31 cellular contexts compared by ENCODE assay signal in the genomic region with DNA sequence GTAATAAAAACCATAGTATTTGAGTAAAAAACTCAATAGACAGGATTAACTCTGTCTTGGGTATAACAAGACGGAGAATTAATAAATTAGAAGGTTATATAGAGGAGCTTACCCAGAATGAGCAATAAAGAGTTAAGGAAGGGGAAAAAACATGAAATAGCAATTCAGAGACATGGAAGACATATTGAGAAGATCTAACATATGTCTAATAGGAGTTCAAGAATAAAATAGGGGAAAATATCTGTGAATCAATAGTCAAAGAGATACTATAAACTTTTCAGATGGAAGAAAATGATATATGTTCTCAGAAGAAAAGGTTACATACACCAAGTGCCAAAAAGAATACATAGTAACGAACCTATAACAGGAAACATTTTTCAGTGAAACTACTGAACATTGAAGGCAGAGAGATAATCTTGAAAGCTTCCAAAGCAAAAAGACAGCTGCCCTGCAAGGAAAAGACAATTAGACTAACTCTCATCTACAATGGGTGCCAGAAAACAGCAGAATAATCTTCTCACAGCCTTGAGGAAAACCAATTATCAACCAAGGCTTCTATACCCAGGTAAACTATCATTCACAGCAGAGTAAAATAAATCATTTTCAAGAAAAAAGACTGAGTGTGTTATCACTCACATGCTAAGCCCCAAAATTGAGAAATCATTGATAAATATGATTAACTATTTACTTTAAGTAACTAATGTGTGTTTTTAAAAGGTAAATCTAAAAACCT.
"Had no signal": no experiment of that assay in that cellular context is flagged by ENCODE, and none has a peak within 500 bp of the region (broad histone marks: within the 10 kb centered on the region; RNA-seq: fewer than 3 reads in every experiment).

No MANE protein-coding gene starts in this region.

- H3K4me1 Mint-ChIP-seq: naive thymus-derived CD8-positive, alpha-beta T cell; stimulated activated naive CD8-positive, alpha-beta T cell treated with anti-CD3 and anti-CD28 coated beads, Interleukin-15, amount 100 ng/mL, for 72 hours had no signal

- FAIRE-seq: pancreas had no signal

- H3K27ac Mint-ChIP-seq: naive thymus-derived CD8-positive, alpha-beta T cell; natural killer cell treated with Interleukin-12 subunit alpha and Interleukin-12 subunit beta and Interleukin-15 and Interleukin-18, amount 100 ng/mL, for 72 hours; nephron progenitor cell; stimulated activated memory B cell treated with anti-CD40 and anti-IgM and Interleukin-4, amounts not matched to agents 10 μg/mL and 1 μg/mL and 100 μg/mL, for 72 hours; stimulated activated naive CD8-positive, alpha-beta T cell treated with anti-CD3 and anti-CD28 coated beads, Interleukin-15, amount 100 ng/mL, for 72 hours; type B pancreatic cell had no signal

- H3K4me1 ChIP-seq: prostate gland, uterus had no signal

- H3K9me3 ChIP-seq: neutrophil, prostate gland, suprapubic skin, testis, upper lobe of right lung had no signal

- H3K36me3 ChIP-seq: neutrophil, pancreas, prostate gland, right atrium auricular region, spleen, suprapubic skin, tibial artery, transverse colon, upper lobe of right lung, uterus had no signal

- H3K27ac ChIP-seq: neutrophil, pancreas, prostate gland, right atrium auricular region, skin epidermis, spleen, suprapubic skin, testis, tibial artery, transverse colon, upper lobe of right lung, uterus had no signal

- H3K4me3 Mint-ChIP-seq: naive thymus-derived CD8-positive, alpha-beta T cell; natural killer cell treated with Interleukin-12 subunit alpha and Interleukin-12 subunit beta and Interleukin-15 and Interleukin-18, amount 100 ng/mL, for 72 hours; nephron progenitor cell; neural crest cell; stimulated activated memory B cell treated with anti-CD40 and anti-IgM and Interleukin-4, amounts not matched to agents 10 μg/mL and 1 μg/mL and 100 μg/mL, for 72 hours; stimulated activated naive CD8-positive, alpha-beta T cell treated with anti-CD3 and anti-CD28 coated beads, Interleukin-15, amount 100 ng/mL, for 72 hours; type B pancreatic cell had no signal

- DNase-seq: naive thymus-derived CD8-positive, alpha-beta T cell; nephron progenitor cell; nucleus accumbens; pancreas; retina; spleen; stimulated activated CD4-positive, alpha-beta T cell treated with anti-CD3 and anti-CD28 coated beads, Interleukin-12 subunit alpha, Interleukin-12 subunit beta, amount 100 ng/mL, for 4 hours; stimulated activated CD4-positive, alpha-beta T cell treated with anti-CD3 and anti-CD28 coated beads, Interleukin-1b, Interleukin-23, amount 100 ng/mL, for 48 hours; stimulated activated CD4-positive, alpha-beta T cell treated with anti-CD3 and anti-CD28 coated beads, Interleukin-4, amount 100 ng/mL, for 1 hour; stimulated activated CD4-positive, alpha-beta T cell treated with anti-CD3 and anti-CD28 coated beads, Interleukin-4, amount 100 ng/mL, for 4 hours; stimulated activated CD8-positive, alpha-beta memory T cell treated with anti-CD3 and anti-CD28 coated beads, Interleukin-4, amount 100 ng/mL, for 48 hours; stimulated activated naive CD4-positive, alpha-beta T cell; stimulated activated naive CD8-positive, alpha-beta T cell treated with anti-CD3 and anti-CD28 coated beads, Interleukin-15, amount 100 ng/mL, for 72 hours; stimulated activated naive CD8-positive, alpha-beta T cell treated with anti-CD3 and anti-CD28 coated beads, Interleukin-15, Interleukin-2, amounts not matched to agents 100 U/mL and 50 U/mL, for 24 hours; substantia nigra; testis; tibial artery; transverse colon; upper lobe of right lung; uterus had no signal

- H3K27me3 Mint-ChIP-seq: type B pancreatic cell had no signal

- H3K4me2 ChIP-seq: smooth muscle cell had no signal

- H3K4me3 ChIP-seq: pancreas, prostate gland, right atrium auricular region, skin epidermis, smooth muscle cell, spleen, suprapubic skin, testis, tibial artery, transverse colon, upper lobe of right lung, uterus had no signal

- H3K27me3 ChIP-seq: neutrophil, pancreas, right atrium auricular region, spleen, suprapubic skin, testis, tibial artery, transverse colon, upper lobe of right lung, uterus had no signal

- H3K36me3 Mint-ChIP-seq: type B pancreatic cell had no signal

- ATAC-seq: naive thymus-derived CD8-positive, alpha-beta T cell; natural killer cell treated with Interleukin-12 subunit alpha and Interleukin-12 subunit beta and Interleukin-15 and Interleukin-18, amount 100 ng/mL, for 72 hours; pancreas; sciatic nerve; stimulated activated memory B cell treated with anti-CD40 and anti-IgM and Interleukin-4, amounts not matched to agents 10 μg/mL and 1 μg/mL and 100 μg/mL, for 72 hours; stimulated activated naive CD8-positive, alpha-beta T cell treated with anti-CD3 and anti-CD28 coated beads, Interleukin-15, amount 100 ng/mL, for 72 hours; stimulated activated naive CD8-positive, alpha-beta T cell treated with anti-CD3 and anti-CD28 coated beads, Interleukin-15, Interleukin-2, amounts not matched to agents 100 U/mL and 50 U/mL, for 24 hours; upper lobe of right lung had no signal
